In genomic region chr6:158496700-158497099, GRCh38 we compare ENCODE assay signal across 27 cellular contexts.
A peak's percentile ranks its signal among the peaks of the same experiment; 100 is the strongest.
DNase-seq lines count a peak whose midpoint lies in the region; ATAC-seq and TF ChIP-seq lines count a peak whose summit lies in the region.
"Had no signal": no experiment of that assay in that cellular context is flagged by ENCODE, and none has a peak within 500 bp of the region (broad histone marks: within the 10 kb centered on the region; RNA-seq: fewer than 3 reads in every experiment).

No MANE protein-coding gene starts in this region.

- POLR2A ChIA-PET in CD4-positive, alpha-beta T cell (lab: Charles Lee): no interaction called here

- no peaks in the 10 kb centered on the region; the same call in 1 of the 2 replicates for H4K20me1 ChIP-seq in GM23338 (replicated peaks; ENCODE audit: insufficient read depth)

- H3K36me3 ChIP-seq in GM06990 (ENCODE audit: control insufficient read depth, insufficient read depth, low read length): peaks cover 24% of the 10 kb centered on the region
- 0 out of 2 replicates have a peak, but pooled peaks cover 7% of the 10 kb centered on the region for H3K36me3 ChIP-seq in GM23338 (ENCODE audit: insufficient read depth)
- H3K36me3 ChIP-seq in RWPE2 (ENCODE audit: low read depth): peaks cover 47% of the 10 kb centered on the region

- H3K27me3 Mint-ChIP-seq in GM23338 (ENCODE audit: insufficient read depth, low read depth, poor library complexity): peaks cover 14% of the 10 kb centered on the region
- H3K27me3 Mint-ChIP-seq in CD4-positive, alpha-beta T cell: no peaks in the 10 kb centered on the region
- H3K27me3 Mint-ChIP-seq: activated CD4-positive, alpha-beta T cell treated with anti-CD3 and anti-CD28 coated beads, Interleukin-2, amount 10 ng/mL, durations not matched to agents 7 days and 5 days; activated T-helper 17 cell treated with anti-CD3 and anti-CD28 coated beads, Interleukin-2, amount 50 U/mL, for 72 hours; naive B cell had no signal

- H3K4me3 Mint-ChIP-seq in GM23338: no peak overlapping the region
- no peak overlapping the region for H3K4me3 Mint-ChIP-seq in CD4-positive, alpha-beta T cell
- H3K4me3 Mint-ChIP-seq: activated CD4-positive, alpha-beta T cell treated with anti-CD3 and anti-CD28 coated beads, Interleukin-2, amount 10 ng/mL, durations not matched to agents 7 days and 5 days; activated T-helper 17 cell treated with anti-CD3 and anti-CD28 coated beads, Interleukin-2, amount 50 U/mL, for 72 hours; HFFc6; naive B cell; T-helper 1 cell treated with Interleukin-12 subunit alpha and Interleukin-12 subunit beta and Interleukin-4 antibody, amounts not matched to agents 30 μg/mL and 1 μg/mL, for 36 hours had no signal

- intact Hi-C loops in CD4-positive, alpha-beta T cell (cut with DNase I, micrococcal nuclease): no loop called here

- no peak overlapping the region for H3K4me2 ChIP-seq in GM23338

- no peak for DNase-seq in GM06990 (ENCODE audit: extremely low read depth, insufficient read length)
- DNase-seq in GM23338 (ENCODE audit: low spot score): peak; percentile 41
- no peak for DNase-seq in RWPE2 (ENCODE audit: low spot score)
- DNase-seq in islet precursor cell: peak; percentile 22
- no peak for DNase-seq in NCI-H1417 treated with DMSO at 0.1 percent for 48 hours (lab: John Stamatoyannopoulos, UW)
- no peak for DNase-seq in A172 (ENCODE audit: low spot score)
- DNase-seq in CD4-positive, alpha-beta T cell: no peak
- DNase-seq: activated CD4-positive, alpha-beta T cell treated with anti-CD3 and anti-CD28 coated beads, Interleukin-2, amount 10 ng/mL, durations not matched to agents 7 days and 5 days; AML-193; aorta; DMS79 treated with DMSO at 0.1 percent for 48 hours; heart right ventricle; HFFc6; mesenchymal stem cell; naive B cell; NCI-H1436 treated with DMSO at 0.1 percent for 48 hours; NCI-H526 treated with DMSO at 0.1 percent for 48 hours; occipital lobe; SJCRH30; spleen; stimulated activated CD4-positive, alpha-beta T cell treated with anti-CD3 and anti-CD28 coated beads, Interleukin-4, amount 100 ng/mL, for 1 hour; stimulated activated naive CD4-positive, alpha-beta T cell treated with Interleukin-2 at 50 U/mL for 16 hours had no signal

- H3K27ac ChIP-seq in GM23338 (ENCODE audit: low read depth) (no peak overlapping the region), RWPE2 (ENCODE audit: poor library complexity, severe bottlenecking) (no peak overlapping the region)
- H3K27ac ChIP-seq in CD4-positive, alpha-beta T cell (ENCODE audit: low read depth, low read length): no peak overlapping the region
- H3K27ac ChIP-seq: heart right ventricle, SJCRH30, spleen, thoracic aorta had no signal

- H3K36me3 Mint-ChIP-seq in GM23338 (ENCODE audit: low read depth): peaks cover 26% of the 10 kb centered on the region
- peaks cover 67% of the 10 kb centered on the region for H3K36me3 Mint-ChIP-seq in CD4-positive, alpha-beta T cell (ENCODE audit: low read depth)
- H3K36me3 Mint-ChIP-seq: activated naive CD4-positive, alpha-beta T cell treated with anti-CD3 and anti-CD28 coated beads, Interleukin-2, amount 50 U/mL, for 72 hours had no signal

- TF ChIP-seq CTCF in GM06990 (IDR thresholded peaks at IDR 0.05; ENCODE audit: insufficient read depth, low read length, poor library complexity, severe bottlenecking) (peak; percentile 19), GM23338 (conservative IDR thresholded peaks at IDR 0.05; ENCODE audit: low read depth in 2 of 2) (peak in 1 of 2 experiments; percentile 64; a peak in 3 of 4 replicates), RWPE2 (IDR thresholded peaks at IDR 0.05; ENCODE audit: poor library complexity, severe bottlenecking) (peak; percentile 8)
- TF ChIP-seq CTCF in CD4-positive, alpha-beta T cell (IDR thresholded peaks at IDR 0.05): no peak

- no peaks in the 10 kb centered on the region for H3K9me2 ChIP-seq in GM23338 (ENCODE audit: insufficient read depth)

- H3K79me2 ChIP-seq in GM23338 (replicated peaks; ENCODE audit: insufficient read depth): no peaks in the 10 kb centered on the region

- no peaks in the 10 kb centered on the region for H3K4me1 Mint-ChIP-seq in GM23338
- no peaks in the 10 kb centered on the region for H3K4me1 Mint-ChIP-seq in CD4-positive, alpha-beta T cell (ENCODE audit: low read depth)
- H3K4me1 Mint-ChIP-seq: activated CD4-positive, alpha-beta T cell treated with anti-CD3 and anti-CD28 coated beads, Interleukin-2, amount 10 ng/mL, durations not matched to agents 7 days and 5 days; activated T-helper 17 cell treated with anti-CD3 and anti-CD28 coated beads, Interleukin-2, amount 50 U/mL, for 72 hours; naive B cell had no signal

- CTCF ChIA-PET in CD4-positive, alpha-beta T cell (lab: Charles Lee): no interaction called here

- ATAC-seq in GM23338 (peak; percentile 91), RWPE2 (ENCODE audit: low read depth) (no peak)
- ATAC-seq in CD4-positive, alpha-beta T cell (ENCODE audit: poor library complexity): no peak
- ATAC-seq: activated naive CD4-positive, alpha-beta T cell treated with anti-CD3 and anti-CD28 coated beads, Interleukin-2, amount 50 U/mL, for 72 hours; activated T-helper 17 cell treated with anti-CD3 and anti-CD28 coated beads, Interleukin-2, amount 50 U/mL, for 72 hours; heart right ventricle; Panc1 had no signal

- H3K4me3 ChIP-seq in GM06990 (replicated peaks; ENCODE audit: low read depth, low read length) (no peak overlapping the region), GM23338 (no peak overlapping the region), RWPE2 (ENCODE audit: severe bottlenecking) (no peak overlapping the region)
- H3K4me3 ChIP-seq: heart right ventricle, SJCRH30, spleen, thoracic aorta had no signal

- H3K4me1 ChIP-seq in GM23338 (ENCODE audit: insufficient read depth): no peaks in the 10 kb centered on the region
- peaks cover 8% of the 10 kb centered on the region for H3K4me1 ChIP-seq in RWPE2 (ENCODE audit: insufficient read depth, poor library complexity, severe bottlenecking)
- H3K4me1 ChIP-seq: heart right ventricle, spleen had no signal

- H3K27me3 ChIP-seq in GM06990 (replicated peaks; ENCODE audit: control insufficient read depth, insufficient read depth, low read length) (no peaks in the 10 kb centered on the region), GM23338 (ENCODE audit: insufficient read depth) (no peaks in the 10 kb centered on the region), RWPE2 (ENCODE audit: insufficient read depth, poor library complexity, severe bottlenecking) (no peaks in the 10 kb centered on the region)
- no peaks in the 10 kb centered on the region for H3K27me3 ChIP-seq in CD4-positive, alpha-beta T cell (ENCODE audit: control insufficient read depth, insufficient read depth, low read length)
- H3K27me3 ChIP-seq: heart right ventricle, SJCRH30, spleen had no signal

- no peaks in the 10 kb centered on the region for H3F3A ChIP-seq in GM23338 (replicated peaks; ENCODE audit: low read depth)

- H2AFZ ChIP-seq in GM23338: no peak overlapping the region

- H3K9me3 Mint-ChIP-seq in GM23338: no peaks in the 10 kb centered on the region
- no peaks in the 10 kb centered on the region for H3K9me3 Mint-ChIP-seq in CD4-positive, alpha-beta T cell
- H3K9me3 Mint-ChIP-seq: activated CD4-positive, alpha-beta T cell treated with anti-CD3 and anti-CD28 coated beads, Interleukin-2, amount 10 ng/mL, durations not matched to agents 7 days and 5 days; activated naive CD4-positive, alpha-beta T cell treated with anti-CD3 and anti-CD28 coated beads, Interleukin-2, amount 50 U/mL, for 72 hours; activated T-helper 17 cell treated with anti-CD3 and anti-CD28 coated beads, Interleukin-2, amount 50 U/mL, for 72 hours; HFFc6; naive B cell; T-helper 1 cell treated with Interleukin-12 subunit alpha and Interleukin-12 subunit beta and Interleukin-4 antibody, amounts not matched to agents 30 μg/mL and 1 μg/mL, for 36 hours had no signal

- no peaks in the 10 kb centered on the region for H3K9me3 ChIP-seq in RWPE2 (ENCODE audit: severe bottlenecking)
- H3K9me3 ChIP-seq in CD4-positive, alpha-beta T cell (ENCODE audit: control insufficient read depth, low read length): no peaks in the 10 kb centered on the region
- H3K9me3 ChIP-seq: heart right ventricle, SJCRH30, spleen, thoracic aorta had no signal

- H3K27ac Mint-ChIP-seq in GM23338: no peak overlapping the region
- H3K27ac Mint-ChIP-seq in CD4-positive, alpha-beta T cell: no peak overlapping the region
- H3K27ac Mint-ChIP-seq: activated CD4-positive, alpha-beta T cell treated with anti-CD3 and anti-CD28 coated beads, Interleukin-2, amount 10 ng/mL, durations not matched to agents 7 days and 5 days; activated naive CD4-positive, alpha-beta T cell treated with anti-CD3 and anti-CD28 coated beads, Interleukin-2, amount 50 U/mL, for 72 hours; activated T-helper 17 cell treated with anti-CD3 and anti-CD28 coated beads, Interleukin-2, amount 50 U/mL, for 72 hours; HFFc6; naive B cell; T-helper 1 cell treated with Interleukin-12 subunit alpha and Interleukin-12 subunit beta and Interleukin-4 antibody, amounts not matched to agents 30 μg/mL and 1 μg/mL, for 36 hours had no signal

TF ChIP-seq in GM23338, 12 proteins besides CTCF, POLR2A, EP300 and RAD21:
- TF ChIP-seq JUNB (IDR thresholded peaks at IDR 0.05; ENCODE audit: unreplicated experiment): no peak
- TF ChIP-seq STAT1 (IDR thresholded peaks at IDR 0.05; ENCODE audit: unreplicated experiment): no peak

Comparison
In these comparisons a context has a peak if more than half of its experiments do, and no peak if none do; other contexts are left out.
1. DNase-seq: peak in GM23338 (single experiment) and islet precursor cell (single experiment); none in GM06990 (single experiment), RWPE2 (single experiment), NCI-H1417 treated with DMSO at 0.1 percent for 48 hours (single experiment), A172 (single experiment) and CD4-positive, alpha-beta T cell (0 of 10).